In genomic region chr11:38543951-38544350, GRCh38 we compare ENCODE assay signal across 25 cellular contexts.
"Had no signal": no experiment of that assay in that cellular context is flagged by ENCODE, and none has a peak within 500 bp of the region (broad histone marks: within the 10 kb centered on the region; RNA-seq: fewer than 3 reads in every experiment).

No MANE protein-coding gene starts in this region.

- H3K27ac Mint-ChIP-seq: activated B cell treated with CpG ODN at 0.5 μM for 24 hours; activated CD8-positive, alpha-beta T cell treated with anti-CD3 and anti-CD28 coated beads for 36 hours; activated naive CD8-positive, alpha-beta T cell treated with anti-CD3 and anti-CD28 coated beads, Interleukin-2, amount 10 ng/mL, durations not matched to agents 7 days and 5 days; activated T-cell treated with anti-CD3 and anti-CD28 coated beads, Interleukin-2, amount 50 U/mL, for 24 hours; activated T-helper 2 cell treated with anti-CD3 and anti-CD28 coated beads, Interferon-gamma antibody, Interleukin-2, Interleukin-4, amounts not matched to agents 10 μg/mL and 5 μg/mL and 100 μg/mL, durations not matched to agents 14 hours and 24 hours and 36 hours; brain; naive B cell; neural progenitor cell; stimulated activated naive B cell treated with anti-CD40 and anti-IgM and Interleukin-4, amounts not matched to agents 10 μg/mL and 1 μg/mL and 100 μg/mL, for 72 hours; T-helper 2 cell treated with Interferon-gamma antibody and Interleukin-4, amounts not matched to agents 5 μg/mL and 100 μg/mL, for 36 hours had no signal

- H3K9ac ChIP-seq: neural progenitor cell, parathyroid adenoma had no signal

- H3K4me3 ChIP-seq: coronary artery, gastrocnemius medialis, left ventricle myocardium inferior, mucosa of descending colon, neural progenitor cell, thoracic aorta, upper lobe of left lung had no signal

- H3K27me3 ChIP-seq: gastrocnemius medialis, neural progenitor cell, upper lobe of left lung had no signal

- H3K27ac ChIP-seq: coronary artery, gastrocnemius medialis, left ventricle myocardium inferior, neural progenitor cell, parathyroid adenoma, thoracic aorta, upper lobe of left lung had no signal

- H3K4me2 ChIP-seq: neural progenitor cell had no signal

- H3K4me1 Mint-ChIP-seq: activated B cell treated with CpG ODN at 0.5 μM for 24 hours; activated naive CD8-positive, alpha-beta T cell treated with anti-CD3 and anti-CD28 coated beads, Interleukin-2, amount 10 ng/mL, durations not matched to agents 7 days and 5 days; brain; naive B cell; neural progenitor cell; stimulated activated naive B cell treated with anti-CD40 and anti-IgM and Interleukin-4, amounts not matched to agents 10 μg/mL and 1 μg/mL and 100 μg/mL, for 72 hours had no signal

- H3K9me3 ChIP-seq: gastrocnemius medialis, left ventricle myocardium inferior, thoracic aorta, upper lobe of left lung had no signal

- H2AFZ ChIP-seq: neural progenitor cell, parathyroid adenoma had no signal

- H3K9me3 Mint-ChIP-seq: activated naive CD8-positive, alpha-beta T cell treated with anti-CD3 and anti-CD28 coated beads, Interleukin-2, amount 10 ng/mL, durations not matched to agents 7 days and 5 days; brain; neural progenitor cell; stimulated activated naive B cell treated with anti-CD40 and anti-IgM and Interleukin-4, amounts not matched to agents 10 μg/mL and 1 μg/mL and 100 μg/mL, for 72 hours had no signal

- FAIRE-seq: endometrium, kidney had no signal

- H3K27me3 Mint-ChIP-seq: activated B cell treated with CpG ODN at 0.5 μM for 24 hours; activated CD8-positive, alpha-beta T cell treated with anti-CD3 and anti-CD28 coated beads for 36 hours; activated naive CD8-positive, alpha-beta T cell treated with anti-CD3 and anti-CD28 coated beads, Interleukin-2, amount 10 ng/mL, durations not matched to agents 7 days and 5 days; activated T-cell treated with anti-CD3 and anti-CD28 coated beads, Interleukin-2, amount 50 U/mL, for 24 hours; naive B cell; stimulated activated naive B cell treated with anti-CD40 and anti-IgM and Interleukin-4, amounts not matched to agents 10 μg/mL and 1 μg/mL and 100 μg/mL, for 72 hours had no signal

- H3K79me2 ChIP-seq: parathyroid adenoma had no signal

- H3K4me3 Mint-ChIP-seq: activated B cell treated with CpG ODN at 0.5 μM for 24 hours; activated CD8-positive, alpha-beta T cell treated with anti-CD3 and anti-CD28 coated beads for 36 hours; activated naive CD8-positive, alpha-beta T cell treated with anti-CD3 and anti-CD28 coated beads, Interleukin-2, amount 10 ng/mL, durations not matched to agents 7 days and 5 days; activated T-cell treated with anti-CD3 and anti-CD28 coated beads, Interleukin-2, amount 50 U/mL, for 24 hours; brain; naive B cell; neural progenitor cell; stimulated activated naive B cell treated with anti-CD40 and anti-IgM and Interleukin-4, amounts not matched to agents 10 μg/mL and 1 μg/mL and 100 μg/mL, for 72 hours; T-helper 2 cell treated with Interferon-gamma antibody and Interleukin-4, amounts not matched to agents 5 μg/mL and 100 μg/mL, for 36 hours had no signal

- DNase-seq: activated B cell treated with CpG ODN at 0.5 μM for 24 hours; activated CD4-positive, alpha-beta T cell treated with anti-CD3 and anti-CD28 coated beads for 48 hours; activated CD8-positive, alpha-beta T cell treated with anti-CD3 and anti-CD28 coated beads for 36 hours; activated naive CD4-positive, alpha-beta T cell treated with Interleukin-2 at 50 U/mL for 16 hours; activated naive CD8-positive, alpha-beta T cell treated with anti-CD3 and anti-CD28 coated beads, Interleukin-2, amount 10 ng/mL, durations not matched to agents 7 days and 5 days; activated T-cell treated with anti-CD3 and anti-CD28 coated beads, Interleukin-2, amount 50 U/mL, for 24 hours; amygdala; central memory CD4-positive, alpha-beta T cell; erythroblast; gastrocnemius medialis; head of caudate nucleus; kidney; left ventricle myocardium inferior; mucosa of descending colon; naive B cell; stimulated activated naive B cell treated with anti-CD40 and anti-IgM and Interleukin-4, amounts not matched to agents 10 μg/mL and 1 μg/mL and 100 μg/mL, for 72 hours; upper lobe of left lung had no signal

- H3K36me3 ChIP-seq: gastrocnemius medialis, left ventricle myocardium inferior, neural progenitor cell, thoracic aorta, upper lobe of left lung had no signal

- H3K4me1 ChIP-seq: gastrocnemius medialis, left ventricle myocardium inferior, neural progenitor cell, parathyroid adenoma, upper lobe of left lung had no signal

- H3K36me3 Mint-ChIP-seq: activated naive CD8-positive, alpha-beta T cell treated with anti-CD3 and anti-CD28 coated beads, Interleukin-2, amount 10 ng/mL, durations not matched to agents 7 days and 5 days; brain; naive B cell; neural progenitor cell; stimulated activated naive B cell treated with anti-CD40 and anti-IgM and Interleukin-4, amounts not matched to agents 10 μg/mL and 1 μg/mL and 100 μg/mL, for 72 hours had no signal
